In genomic region chr6:119497988-119498727, GRCh38 we compare ENCODE assay signal across 16 cellular contexts.
"Had no signal": no experiment of that assay in that cellular context is flagged by ENCODE, and none has a peak within 500 bp of the region (broad histone marks: within the 10 kb centered on the region; RNA-seq: fewer than 3 reads in every experiment).

No MANE protein-coding gene starts in this region.

- H3K9me3 Mint-ChIP-seq: activated T-cell treated with anti-CD3 and anti-CD28 coated beads, Interleukin-2, amount 50 U/mL, for 24 hours had no signal

- FAIRE-seq: endometrium had no signal

- H3K36me3 Mint-ChIP-seq: activated naive CD4-positive, alpha-beta T cell treated with anti-CD3 and anti-CD28 coated beads, Interleukin-2, amount 50 U/mL, for 72 hours had no signal

- H3K9me3 ChIP-seq: esophagus squamous epithelium, testis had no signal

- DNase-seq: activated CD4-positive, alpha-beta T cell treated with anti-CD3 and anti-CD28 coated beads, Interleukin-2, amount 50 U/mL, for 48 hours; activated CD4-positive, CD25-positive, alpha-beta regulatory T cell treated with anti-CD3 and anti-CD28 coated beads, Interleukin-2, amount 50 U/mL, for 72 hours; activated CD8-positive, alpha-beta memory T cell treated with anti-CD3 and anti-CD28 coated beads, Interleukin-2, amount 10 ng/mL, durations not matched to agents 7 days and 5 days; activated effector memory CD4-positive, alpha-beta T cell treated with anti-CD3 and anti-CD28 coated beads, Interleukin-2, amount 50 U/mL, for 16 hours; activated T-cell treated with anti-CD3 and anti-CD28 coated beads, Interleukin-2, amount 50 U/mL, for 24 hours; amygdala; esophagus squamous epithelium; foreskin fibroblast; head of caudate nucleus; islet precursor cell; left ventricle myocardium superior; stimulated activated CD4-positive, alpha-beta T cell treated with anti-CD3 and anti-CD28 coated beads, Interleukin-4, amount 100 ng/mL, for 24 hours; stimulated activated naive CD8-positive, alpha-beta T cell treated with anti-CD3 and anti-CD28 coated beads, Interleukin-15, amount 100 ng/mL, for 72 hours; testis had no signal

- H3K27ac ChIP-seq: esophagus squamous epithelium, testis had no signal

- H3K27me3 Mint-ChIP-seq: activated T-cell treated with anti-CD3 and anti-CD28 coated beads, Interleukin-2, amount 50 U/mL, for 24 hours; stimulated activated naive CD8-positive, alpha-beta T cell treated with anti-CD3 and anti-CD28 coated beads, Interleukin-15, amount 100 ng/mL, for 72 hours had no signal

- H3K4me1 Mint-ChIP-seq: stimulated activated naive CD8-positive, alpha-beta T cell treated with anti-CD3 and anti-CD28 coated beads, Interleukin-15, amount 100 ng/mL, for 72 hours had no signal

- H3K4me1 ChIP-seq: testis had no signal

- H3K4me3 ChIP-seq: esophagus squamous epithelium, testis had no signal

- H3K4me3 Mint-ChIP-seq: activated CD8-positive, alpha-beta memory T cell treated with anti-CD3 and anti-CD28 coated beads, Interleukin-2, amount 10 ng/mL, durations not matched to agents 7 days and 5 days; activated T-cell treated with anti-CD3 and anti-CD28 coated beads, Interleukin-2, amount 50 U/mL, for 24 hours; stimulated activated naive CD8-positive, alpha-beta T cell treated with anti-CD3 and anti-CD28 coated beads, Interleukin-15, amount 100 ng/mL, for 72 hours had no signal

- H3K27ac Mint-ChIP-seq: activated CD8-positive, alpha-beta memory T cell treated with anti-CD3 and anti-CD28 coated beads, Interleukin-2, amount 10 ng/mL, durations not matched to agents 7 days and 5 days; activated naive CD4-positive, alpha-beta T cell treated with anti-CD3 and anti-CD28 coated beads, Interleukin-2, amount 50 U/mL, for 72 hours; activated T-cell treated with anti-CD3 and anti-CD28 coated beads, Interleukin-2, amount 50 U/mL, for 24 hours; stimulated activated naive CD8-positive, alpha-beta T cell treated with anti-CD3 and anti-CD28 coated beads, Interleukin-15, amount 100 ng/mL, for 72 hours had no signal

- H3K36me3 ChIP-seq: esophagus squamous epithelium had no signal

- H3K27me3 ChIP-seq: esophagus squamous epithelium, testis had no signal
